In the genomic region with DNA sequence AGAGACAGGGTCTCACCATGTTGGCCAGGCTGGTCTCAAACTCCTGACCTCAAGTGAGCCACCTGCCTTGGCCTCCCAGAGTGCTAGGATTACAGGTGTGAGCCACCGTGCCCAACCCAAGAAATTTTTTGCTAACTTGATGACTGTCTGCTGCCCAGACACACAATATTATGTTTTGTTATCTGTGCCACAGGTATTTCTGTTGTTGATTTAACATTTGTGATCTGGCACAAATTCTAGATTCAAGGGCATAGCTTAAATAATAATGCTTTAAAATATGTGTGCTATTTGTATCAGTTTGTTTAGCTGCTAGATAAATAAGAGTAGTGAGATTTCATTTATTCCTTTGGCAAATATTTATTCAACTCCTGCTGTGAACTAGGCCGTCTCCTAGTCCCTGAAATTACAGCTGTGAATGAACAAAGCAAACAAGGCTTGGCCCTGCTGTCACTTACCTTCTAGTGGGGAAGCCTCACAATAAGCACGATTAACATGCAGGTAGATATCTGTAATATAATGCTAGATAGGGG, we compare ENCODE assay signal across 10 cellular contexts. TPM values are rescaled to one million over a fixed set of nuclear protein-coding genes. Genes with fewer than 3 reads are reported as not detected.
DNase-seq lines count a peak whose midpoint lies in the region; ATAC-seq, FAIRE-seq and TF ChIP-seq lines count a peak whose summit lies in the region.
"Had no signal": no experiment of that assay in that cellular context is flagged by ENCODE, and none has a peak within 500 bp of the region (broad histone marks: within the 10 kb centered on the region; RNA-seq: fewer than 3 reads in every experiment).

No MANE protein-coding gene starts in this region.

- peak overlapping the region; percentile 43 for H3K4me2 ChIP-seq in hepatocyte

- TF ChIP-seq CTCF in C4-2B (conservative IDR thresholded peaks at IDR 0.05) (no peak), hepatocyte (IDR thresholded peaks at IDR 0.05; ENCODE audit: poor library complexity) (no peak), Peyer's patch (IDR thresholded peaks at IDR 0.05) (no peak)

- H3K27ac ChIP-seq in C4-2B (0 out of 2 replicates have a peak overlapping the region, but pooled peaks have one; percentile 16), hepatocyte (peak overlapping the region; percentile 47), Peyer's patch (no peak overlapping the region)
- H3K27ac ChIP-seq: GM23248 had no signal

- no peaks in the 10 kb centered on the region for H3K9me3 ChIP-seq in hepatocyte (ENCODE audit: low read depth)
- no peaks in the 10 kb centered on the region for H3K9me3 ChIP-seq in Peyer's patch

- FAIRE-seq in HTR-8/SVneo (lab: Jason Lieb, UNC): no peak

- peak; percentile 28 for DNase-seq in HuH-7.5 (ENCODE audit: low spot score)
- DNase-seq in NCI-H510A treated with DMSO at 0.1 percent for 48 hours (lab: John Stamatoyannopoulos, UW): peak; percentile 98
- DNase-seq in hepatocyte (ENCODE audit: low spot score): peak; percentile 41
- DNase-seq in Peyer's patch: no peak
- no peak for DNase-seq in HTR-8/SVneo (ENCODE audit: insufficient read length, low spot score)
- DNase-seq: GM23248, T1000 had no signal

- H3K36me3 ChIP-seq in hepatocyte (replicated peaks; ENCODE audit: insufficient read depth, low read depth) (no peaks in the 10 kb centered on the region), Peyer's patch (peaks cover 0 to 20% (median 0%) of the 10 kb centered on the region in 3 donors)

- WGBS in hepatocyte (ENCODE audit: low lambda C conversion rate, missing lambda C conversion rate): 54% methylated on average over 3 of the region's 3 CpGs

- H3K79me2 ChIP-seq in hepatocyte: peaks cover 69% of the 10 kb centered on the region

- H3K4me3 ChIP-seq in hepatocyte (no peak overlapping the region), Peyer's patch (no peak overlapping the region)
- H3K4me3 ChIP-seq: GM23248 had no signal

- ATAC-seq in GM18519 (IDR thresholded peaks at IDR 0.05; ENCODE audit: low FRiP score, unreplicated experiment): no peak
- no peak for ATAC-seq in HG02763 (IDR thresholded peaks at IDR 0.05; ENCODE audit: unreplicated experiment)

- H2AFZ ChIP-seq in hepatocyte: no peak overlapping the region
- H2AFZ ChIP-seq: GM23248 had no signal

- H3K4me1 ChIP-seq in hepatocyte (ENCODE audit: insufficient read depth): peaks cover 11% of the 10 kb centered on the region
- H3K4me1 ChIP-seq in Peyer's patch: peaks cover 0 to 5% (median 0%) of the 10 kb centered on the region in 4 donors

- H3K27me3 ChIP-seq in hepatocyte: no peaks in the 10 kb centered on the region
- no peaks in the 10 kb centered on the region for H3K27me3 ChIP-seq in Peyer's patch

- TF ChIP-seq POLR2A in Peyer's patch (IDR thresholded peaks at IDR 0.05): no peak

- no peaks in the 10 kb centered on the region for H3K9me2 ChIP-seq in hepatocyte (replicated peaks; ENCODE audit: insufficient read depth)

- H4K20me1 ChIP-seq in hepatocyte (ENCODE audit: insufficient read depth, poor library complexity, severe bottlenecking): peaks cover 9% of the 10 kb centered on the region

RNA-seq across cellular contexts. Expression of a gene that starts 35.3 kb away (rescaled TPM):
- total RNA-seq in hepatocyte: 44.7 and 50.0 TPM in 2 replicates
- 22.9 and 25.5 TPM in 2 replicates for polyA plus RNA-seq in hepatocyte
- total RNA-seq in Peyer's patch: 10 to 100 TPM; 43.6 to 80.9 (median 65.6) TPM

RNA-seq across cellular contexts. Expression of a gene that starts 55.8 kb away (rescaled TPM):
- total RNA-seq in hepatocyte (239 and 246 TPM in 2 replicates), Peyer's patch (100 to 1,000 TPM in 1 of 4 donors, 10 to 100 TPM in 3; 65.6 to 136 (median 86.0) TPM)
- 829 and 881 TPM in 2 replicates for polyA plus RNA-seq in hepatocyte

Comparison
In these comparisons a context has a peak if more than half of its experiments do, and no peak if none do; other contexts are left out.
1. H3K27ac ChIP-seq: peak in C4-2B (single experiment) and hepatocyte (single experiment); none in Peyer's patch (0 of 4).
2. DNase-seq: peak in HuH-7.5 (single experiment), NCI-H510A treated with DMSO at 0.1 percent for 48 hours (single experiment) and hepatocyte (single experiment); none in Peyer's patch (0 of 3) and HTR-8/SVneo (single experiment).